In genomic region chr9:6680797-6681146, GRCh38 we compare ENCODE assay signal across 8 cellular contexts. TPM values are rescaled to one million over a fixed set of nuclear protein-coding genes. Genes with fewer than 3 reads are reported as not detected.
DNase-seq lines count a peak whose midpoint lies in the region; ATAC-seq, FAIRE-seq and TF ChIP-seq lines count a peak whose summit lies in the region.

No MANE protein-coding gene starts in this region.

- no peaks in the 10 kb centered on the region for H3K27me3 Mint-ChIP-seq in activated CD4-positive, alpha-beta T cell treated with anti-CD3 and anti-CD28 coated beads for 36 hours
- H3K27me3 Mint-ChIP-seq in stimulated activated naive B cell treated with anti-CD40 and anti-IgM and Interleukin-4, amounts not matched to agents 10 μg/mL and 1 μg/mL and 100 μg/mL, for 72 hours: no peaks in the 10 kb centered on the region

- H3K18ac ChIP-seq in H1 (ENCODE audit: extremely low read depth, low read length): peak overlapping the region; percentile 96

- ATAC-seq in GM21723 (IDR thresholded peaks at IDR 0.05; ENCODE audit: unreplicated experiment): peak; percentile 20
- ATAC-seq in activated CD4-positive, alpha-beta T cell treated with anti-CD3 and anti-CD28 coated beads for 36 hours: peak; percentile 41
- peak; percentile 58 to 60 for ATAC-seq in stimulated activated naive B cell treated with anti-CD40 and anti-IgM and Interleukin-4, amounts not matched to agents 10 μg/mL and 1 μg/mL and 100 μg/mL, for 72 hours (replicated peaks)

- no peaks in the 10 kb centered on the region for H3K9me3 ChIP-seq in KOPT-K1 (ENCODE audit: insufficient read depth, low read length, poor library complexity, severe bottlenecking)
- no peaks in the 10 kb centered on the region for H3K9me3 ChIP-seq in H1 (ENCODE audit: insufficient read depth in 2 of 2, low read depth in 1 of 2, low read length in 1 of 2)

- H3K4me3 ChIP-seq in GM08714 (ENCODE audit: low read length) (peak overlapping the region; percentile 89), H1 (ENCODE audit: extremely low read depth in 1 of 4, insufficient read depth in 2 of 4, low read depth in 3 of 4, low read length in 4 of 4) (peak overlapping the region; percentile 81 to 87 (median 85))

- H3K27ac Mint-ChIP-seq in activated CD4-positive, alpha-beta T cell treated with anti-CD3 and anti-CD28 coated beads for 36 hours: peak overlapping the region; percentile 99
- peak overlapping the region; percentile 100 for H3K27ac Mint-ChIP-seq in stimulated activated naive B cell treated with anti-CD40 and anti-IgM and Interleukin-4, amounts not matched to agents 10 μg/mL and 1 μg/mL and 100 μg/mL, for 72 hours

- peak overlapping the region; percentile 84 for H3K56ac ChIP-seq in H1 (replicated peaks; ENCODE audit: insufficient read length, low read depth, low read length)

- peak overlapping the region; percentile 84 for H4K91ac ChIP-seq in H1 (replicated peaks; ENCODE audit: insufficient read length, low read length)

- peak overlapping the region; percentile 99 for H2BK5ac ChIP-seq in H1 (ENCODE audit: low read depth, low read length)

- POLR2A ChIA-PET in activated CD4-positive, alpha-beta T cell treated with anti-CD3 and anti-CD28 coated beads for 36 hours (lab: Charles Lee): interaction anchor here (0.5 to 3.2 kb wide), 3 partner anchors 22 to 614 kb away, joined by 4 to 18 read pairs (median 6); no protein-coding TSS in a partner anchor
- POLR2A ChIA-PET in H1 (lab: Charles Lee; ENCODE audit: partially characterized antibody): interaction anchor here (0.5 to 2.6 kb wide), 9 partner anchors 13 to 274 kb away, joined by 3 to 12 read pairs (median 3); partner anchors contain the start of gene KDM4C

- no peak for TF ChIP-seq RAD21 in H1 (IDR thresholded peaks at IDR 0.05 in 1 of 2, conservative IDR thresholded peaks at IDR 0.05 in 1 of 2; ENCODE audit: low read depth in 2 of 2, low read length in 2 of 2)

- H3K4ac ChIP-seq in H1 (replicated peaks; ENCODE audit: insufficient read length, low read depth, low read length): no peak overlapping the region

- no peak for TF ChIP-seq EP300 in H1 (IDR thresholded peaks at IDR 0.05; ENCODE audit: borderline replicate concordance in 1 of 2, low read depth in 2 of 2, low read length in 2 of 2)

- H3K27me3 ChIP-seq in H1 (replicated peaks in 1 of 4; ENCODE audit: control insufficient read depth in 3 of 4, extremely low read depth in 1 of 4, insufficient read depth in 3 of 4, low read length in 3 of 4): no peaks in the 10 kb centered on the region

- no peak; a peak in 1 of 4 replicates for TF ChIP-seq CTCF in H1 (IDR thresholded peaks at IDR 0.05; ENCODE audit: control extremely low read depth in 1 of 3, insufficient read depth in 1 of 3, low read depth in 1 of 3, low read length in 3 of 3)

- peak overlapping the region; percentile 86; the same call in 1 of the 2 replicates for H2BK12ac ChIP-seq in H1 (ENCODE audit: low read depth, low read length)

- no peak for TF ChIP-seq POLR2A in H1 (IDR thresholded peaks at IDR 0.05; ENCODE audit: control extremely low read depth in 1 of 2, low read depth in 2 of 2, low read length in 2 of 2)

- H2AFZ ChIP-seq in H1 (ENCODE audit: low read length): peak overlapping the region; percentile 83

- H4K5ac ChIP-seq in H1 (ENCODE audit: insufficient read length, low read depth, low read length): peak overlapping the region; percentile 97

- H3K79me1 ChIP-seq in H1 (ENCODE audit: low read depth, low read length): no peaks in the 10 kb centered on the region

- H3K4me1 ChIP-seq in H1 (replicated peaks in 1 of 4; ENCODE audit: control insufficient read depth in 3 of 4, insufficient read depth in 4 of 4, low read length in 3 of 4): peaks cover 0 to 3% (median 0%) of the 10 kb centered on the region in 4 experiments; a peak in 2 of 7 replicates

- H3K14ac ChIP-seq in H1 (ENCODE audit: insufficient read length): no peak overlapping the region

- peak; percentile 82 for DNase-seq in activated CD4-positive, alpha-beta T cell treated with anti-CD3 and anti-CD28 coated beads for 36 hours
- no peak for DNase-seq in H1 (ENCODE audit: low read depth in 1 of 2, low spot score in 2 of 2)
- DNase-seq in midbrain (lab: John Stamatoyannopoulos, UW): peak; percentile 85
- DNase-seq in stimulated activated naive B cell treated with anti-CD40 and anti-IgM and Interleukin-4, amounts not matched to agents 10 μg/mL and 1 μg/mL and 100 μg/mL, for 72 hours: peak; percentile 82
- DNase-seq in foreskin melanocyte: no peak

- H3K9ac ChIP-seq in H1 (replicated peaks in 1 of 4; ENCODE audit: extremely low read depth in 1 of 4, low read depth in 3 of 4, low read length in 3 of 4): peak overlapping the region; percentile 88 to 98 (median 96)

- H3K4me2 ChIP-seq in H1 (ENCODE audit: insufficient read depth in 1 of 2, low read depth in 2 of 2, low read length in 2 of 2): peak overlapping the region; percentile 76 to 95

- H3K36me3 Mint-ChIP-seq in activated CD4-positive, alpha-beta T cell treated with anti-CD3 and anti-CD28 coated beads for 36 hours (ENCODE audit: low read depth): peaks cover 14% of the 10 kb centered on the region
- peaks cover 9 to 24% of the 10 kb centered on the region in 2 donors for H3K36me3 Mint-ChIP-seq in stimulated activated naive B cell treated with anti-CD40 and anti-IgM and Interleukin-4, amounts not matched to agents 10 μg/mL and 1 μg/mL and 100 μg/mL, for 72 hours

- H3K23me2 ChIP-seq in H1 (ENCODE audit: low read depth, low read length): peaks cover 6% of the 10 kb centered on the region

- H3K79me2 ChIP-seq in H1 (ENCODE audit: control insufficient read depth in 1 of 2, insufficient read depth in 2 of 2, low read length in 2 of 2): peaks cover 0 to 8% of the 10 kb centered on the region in 2 experiments; a peak in 2 of 4 replicates

- no peak overlapping the region for H3K23ac ChIP-seq in H1 (ENCODE audit: insufficient read length)

- H4K8ac ChIP-seq in H1 (ENCODE audit: extremely low read depth, insufficient read depth, low read length): peak overlapping the region; percentile 82; the same call in 1 of the 2 replicates

- H3K36me3 ChIP-seq in KOPT-K1 (ENCODE audit: insufficient read depth, low read length) (no peaks in the 10 kb centered on the region), H1 (ENCODE audit: control insufficient read depth in 2 of 4, insufficient read depth in 4 of 4, low read length in 3 of 4) (0 out of 8 replicates have a peak, but pooled peaks cover 0 to 4% (median 0%) of the 10 kb centered on the region in 4 experiments)

- no peaks in the 10 kb centered on the region for H3K9me3 Mint-ChIP-seq in activated CD4-positive, alpha-beta T cell treated with anti-CD3 and anti-CD28 coated beads for 36 hours (ENCODE audit: low read depth)
- no peaks in the 10 kb centered on the region for H3K9me3 Mint-ChIP-seq in stimulated activated naive B cell treated with anti-CD40 and anti-IgM and Interleukin-4, amounts not matched to agents 10 μg/mL and 1 μg/mL and 100 μg/mL, for 72 hours

- no peaks in the 10 kb centered on the region for H4K20me1 ChIP-seq in H1 (replicated peaks in 1 of 2; ENCODE audit: control insufficient read depth in 1 of 2, insufficient read depth in 2 of 2, low read length in 2 of 2)

- H3K4me3 Mint-ChIP-seq in activated CD4-positive, alpha-beta T cell treated with anti-CD3 and anti-CD28 coated beads for 36 hours: peak overlapping the region; percentile 88
- H3K4me3 Mint-ChIP-seq in stimulated activated naive B cell treated with anti-CD40 and anti-IgM and Interleukin-4, amounts not matched to agents 10 μg/mL and 1 μg/mL and 100 μg/mL, for 72 hours: peak overlapping the region; percentile 93 to 97

- no peak overlapping the region for H2BK20ac ChIP-seq in H1 (ENCODE audit: low read length)

- peak overlapping the region; percentile 67; the same call in 1 of the 2 replicates for H2BK15ac ChIP-seq in H1 (ENCODE audit: low read length)

- H2BK120ac ChIP-seq in H1 (replicated peaks; ENCODE audit: low read depth, low read length): no peak overlapping the region

- 0 out of 2 replicates have a peak overlapping the region, but pooled peaks have one; percentile 68 for H2AK5ac ChIP-seq in H1 (ENCODE audit: low read depth, low read length)

- 3% methylated on average over 26 of the region's 26 CpGs; no CpG with 5 or more reads in 1 of the 2 experiments for WGBS in H1 (ENCODE audit: extremely low coverage in 1 of 2, insufficient coverage in 1 of 2, insufficient read length in 1 of 2, insufficient replicate concordance in 2 of 2, low coverage in 1 of 2, low lambda C conversion rate in 2 of 2, missing lambda C conversion rate in 1 of 2), 2 experiments

- H3K4me1 Mint-ChIP-seq in activated CD4-positive, alpha-beta T cell treated with anti-CD3 and anti-CD28 coated beads for 36 hours: peaks cover 18% of the 10 kb centered on the region
- H3K4me1 Mint-ChIP-seq in stimulated activated naive B cell treated with anti-CD40 and anti-IgM and Interleukin-4, amounts not matched to agents 10 μg/mL and 1 μg/mL and 100 μg/mL, for 72 hours: peaks cover 19 to 30% of the 10 kb centered on the region in 2 donors

- H3K27ac ChIP-seq in KOPT-K1 (ENCODE audit: low read depth, low read length, poor library complexity, severe bottlenecking) (peak overlapping the region; percentile 95), H1 (ENCODE audit: low read depth, low read length) (peak overlapping the region; percentile 99)

- intact Hi-C loops in activated CD4-positive, alpha-beta T cell treated with anti-CD3 and anti-CD28 coated beads for 36 hours (cut with DNase I, micrococcal nuclease): loop anchor here (1.0 to 5.0 kb wide), 12 partner anchors 24 to 1292 kb away; partner anchors contain the start of genes KDM4C (in 2 of the 2), UHRF2 (in 2 of the 2) and GLDC (in 1 of the 2)

- CTCF ChIA-PET in activated CD4-positive, alpha-beta T cell treated with anti-CD3 and anti-CD28 coated beads for 36 hours (lab: Charles Lee): no interaction called here
- CTCF ChIA-PET in H1 (lab: Charles Lee; ENCODE audit: partially characterized antibody): no interaction called here

- FAIRE-seq in H1 (lab: Jason Lieb, UNC): no peak

TF ChIP-seq in H1, 55 proteins besides CTCF, POLR2A, EP300 and RAD21 (continues in another document):
- no peak for TF ChIP-seq SP1 (IDR thresholded peaks at IDR 0.05; ENCODE audit: low read depth, low read length)
- no peak for TF ChIP-seq POU5F1 (IDR thresholded peaks at IDR 0.05; ENCODE audit: low read depth, low read length)
- TF ChIP-seq CBX5 (IDR thresholded peaks at IDR 0.05; ENCODE audit: low read depth, low read length): no peak
- no peak for TF ChIP-seq RFX5 (IDR thresholded peaks at IDR 0.05; ENCODE audit: borderline replicate concordance, low read depth, low read length)

RNA-seq across cellular contexts. Expression of gene GLDC, which starts 35.2 kb away (rescaled TPM):
- total RNA-seq in activated CD4-positive, alpha-beta T cell treated with anti-CD3 and anti-CD28 coated beads for 36 hours: 1 to 10 TPM in 1 of 2 experiments, under 1 TPM in 1; 0.95 to 1.8 TPM
- 89.9 and 101 TPM in 2 replicates for total RNA-seq in H1 (2021; fragmentation: NEBNext Ultra II Directional; extraction: Animal tissue kit (Norgen Biotek cat#: 25700))
- polyA plus RNA-seq in H1 (2011; rRNA removed): 44.9 and 48.8 TPM in 2 replicates
- 57.9 TPM for polyA plus RNA-seq in H1 (2011; cell fraction: cytosol; rRNA removed)
- 196 TPM for polyA plus RNA-seq in H1 (2011; cell fraction: nucleus; rRNA removed)
- 72.3 to 99.1 TPM (median 81.2 TPM) in 4 replicates for polyA plus RNA-seq in H1 (2012, experiment 1 of 2)
- polyA plus RNA-seq in H1 (2012, experiment 2 of 2): 26.6 TPM
- 140 TPM for polyA plus RNA-seq in H1 (2013, experiment 1 of 2)
- 134 TPM for polyA plus RNA-seq in H1 (2013, experiment 2 of 2)
- polyA minus RNA-seq in H1 (2011; rRNA and poly(A)+ RNA removed): 132 and 150 TPM in 2 replicates
- polyA minus RNA-seq in H1 (2011; cell fraction: cytosol; rRNA and poly(A)+ RNA removed): 40.8 TPM
- polyA minus RNA-seq in H1 (2011; cell fraction: nucleus; rRNA and poly(A)+ RNA removed): 84.3 TPM

Comparison
In these comparisons a context has a peak if more than half of its experiments do, and no peak if none do; other contexts are left out.
1. DNase-seq: peak in activated CD4-positive, alpha-beta T cell treated with anti-CD3 and anti-CD28 coated beads for 36 hours (single experiment), midbrain (single experiment) and stimulated activated naive B cell treated with anti-CD40 and anti-IgM and Interleukin-4, amounts not matched to agents 10 μg/mL and 1 μg/mL and 100 μg/mL, for 72 hours (single experiment); none in H1 (0 of 2) and foreskin melanocyte (single experiment).
2. RNA of gene GLDC, which starts 35.2 kb away (total RNA-seq): 89.9 to 101 TPM in H1; 0.95 to 1.8 TPM in activated CD4-positive, alpha-beta T cell treated with anti-CD3 and anti-CD28 coated beads for 36 hours; every median in the first group is over 10 times any median in the second.
3. Peak in every context shown above with its lines, with median percentiles within 50 percentile points of each other: ATAC-seq.